9 cellular contexts compared by ENCODE assay signal in the genomic region with DNA sequence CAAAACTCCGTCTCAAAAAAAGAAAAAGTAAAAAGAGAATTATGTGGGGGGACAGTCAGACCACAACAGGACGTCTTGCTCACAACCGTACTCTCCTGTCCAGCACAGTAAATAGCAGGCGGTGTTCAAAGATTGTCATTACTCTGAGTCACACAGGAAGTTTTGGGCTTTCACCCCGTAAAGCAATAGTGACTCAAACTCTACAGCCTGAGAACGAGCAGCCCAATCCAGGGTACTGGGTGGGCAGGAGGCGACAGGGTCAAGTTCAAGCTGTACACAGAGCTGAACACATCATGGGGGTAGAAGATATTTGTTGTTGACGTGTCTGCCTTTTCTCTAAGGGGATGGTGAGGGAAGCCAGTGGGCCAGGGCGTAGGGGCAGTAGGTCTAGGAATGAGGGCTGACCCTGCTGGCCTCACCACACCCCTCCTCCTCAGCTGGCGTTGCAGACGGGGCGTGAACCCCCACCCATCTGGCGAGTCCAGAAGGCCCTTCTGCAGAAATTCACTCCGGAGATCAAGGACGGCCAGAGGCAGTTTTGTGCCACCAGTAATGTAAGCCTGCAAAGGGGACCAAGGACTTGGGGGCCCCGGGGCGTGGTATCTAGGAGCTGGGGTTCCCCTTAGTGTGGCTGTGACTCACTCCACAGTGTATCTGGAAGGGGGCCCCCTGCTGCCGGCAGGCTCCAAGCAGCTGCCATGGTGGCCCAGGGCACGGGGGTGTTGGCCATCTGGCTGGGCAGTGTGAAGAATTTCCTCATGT. TPM values are rescaled to one million over a fixed set of nuclear protein-coding genes. Genes with fewer than 3 reads are reported as not detected.
DNase-seq lines count a peak whose midpoint lies in the region; FAIRE-seq and TF ChIP-seq lines count a peak whose summit lies in the region.
"Had no signal": no experiment of that assay in that cellular context is flagged by ENCODE, and none has a peak within 500 bp of the region (broad histone marks: within the 10 kb centered on the region; RNA-seq: fewer than 3 reads in every experiment).

No MANE protein-coding gene starts in this region.

- no peak for FAIRE-seq in RCC 7860 (lab: Jason Lieb, UNC)

- H3K4me3 ChIP-seq in GM12865 (ENCODE audit: low read depth, low read length), result no peak overlapping the region

- peak; percentile 48 for DNase-seq in GM12865 (ENCODE audit: low read depth)
- DNase-seq in RCC 7860 (ENCODE audit: low spot score), result peak; percentile 56
- peak; percentile 90 for DNase-seq in dermis blood vessel endothelial cell
- peak; percentile 82 for DNase-seq in renal cortical epithelial cell (ENCODE audit: low read depth)
- DNase-seq in NCI-H2107 (lab: John Stamatoyannopoulos, UW), result no peak
- no peak for DNase-seq in NCI-H1048 (lab: John Stamatoyannopoulos, UW)
- DNase-seq in epidermal melanocyte (ENCODE audit: insufficient read length, low spot score), result no peak
- DNase-seq: activated effector memory CD4-positive, alpha-beta T cell treated with anti-CD3 and anti-CD28 coated beads, Interleukin-2, amount 50 U/mL, for 16 hours; NCI-H1694 had no signal

- TF ChIP-seq CTCF in GM12865 (IDR thresholded peaks at IDR 0.05; ENCODE audit: insufficient read depth, low read depth, low read length, missing control alignments), result no peak

RNA-seq across cellular contexts. Expression of gene PRR12, which starts 23.3 kb away (rescaled TPM):
- 2.4 and 4.8 TPM in 2 replicates for total RNA-seq in dermis blood vessel endothelial cell
- total RNA-seq in renal cortical epithelial cell, result 0.87 and 8.7 TPM in 2 replicates

RNA-seq across cellular contexts. Expression of gene RRAS, which starts 25.7 kb away (rescaled TPM):
- total RNA-seq in dermis blood vessel endothelial cell, result 24.3 and 28.6 TPM in 2 replicates
- total RNA-seq in renal cortical epithelial cell, result 32.5 and 40.5 TPM in 2 replicates

RNA-seq across cellular contexts. Expression of gene SCAF1, which starts 27.7 kb away (rescaled TPM):
- total RNA-seq in dermis blood vessel endothelial cell (11.9 and 26.5 TPM in 2 replicates), renal cortical epithelial cell (12.5 and 50.9 TPM in 2 replicates)

RNA-seq across cellular contexts. Expression of gene PRRG2, which starts 33.2 kb away (rescaled TPM):
- 6.1 and 7.5 TPM in 2 replicates for total RNA-seq in dermis blood vessel endothelial cell
- 4.2 and 7.2 TPM in 2 replicates for total RNA-seq in renal cortical epithelial cell

RNA-seq across cellular contexts. Expression of gene NOSIP, which starts 33.9 kb away (rescaled TPM):
- total RNA-seq in dermis blood vessel endothelial cell (90.4 and 98.7 TPM in 2 replicates), renal cortical epithelial cell (37.9 and 117 TPM in 2 replicates)

Comparison
In these comparisons a context has a peak if more than half of its experiments do, and no peak if none do; other contexts are left out.
1. DNase-seq: peak in GM12865 (single experiment), RCC 7860 (single experiment), dermis blood vessel endothelial cell (single experiment) and renal cortical epithelial cell (single experiment); none in NCI-H2107 (single experiment), NCI-H1048 (single experiment) and epidermal melanocyte (single experiment).